29 cellular contexts compared by ENCODE assay signal in genomic region chr15:87608238-87609028, GRCh38.
"Had no signal": no experiment of that assay in that cellular context is flagged by ENCODE, and none has a peak within 500 bp of the region (broad histone marks: within the 10 kb centered on the region; RNA-seq: fewer than 3 reads in every experiment).

No MANE protein-coding gene starts in this region.

- DNase-seq: activated CD4-positive, alpha-beta T cell treated with anti-CD3 and anti-CD28 coated beads for 4 hours; activated CD4-positive, alpha-beta T cell treated with anti-CD3 and anti-CD28 coated beads, Interleukin-2, amount 50 U/mL, for 4 hours; activated naive CD4-positive, alpha-beta T cell; activated T-cell treated with anti-CD3 and anti-CD28 coated beads for 4 hours; activated T-cell treated with anti-CD3 and anti-CD28 coated beads, Interleukin-2, amount 50 U/mL, for 72 hours; anterior cingulate cortex; brain microvascular endothelial cell; central memory CD4-positive, alpha-beta T cell; endodermal cell; esophagus squamous epithelium; gastrocnemius medialis; glutamatergic neuron; hippocampal formation; left colon; midbrain; naive thymus-derived CD4-positive, alpha-beta T cell; nucleus accumbens; pancreas; retina; sigmoid colon; small intestine; stimulated activated CD4-positive, alpha-beta T cell treated with anti-CD3 and anti-CD28 coated beads, Interleukin-1b, Interleukin-23, amount 100 ng/mL, for 48 hours; stimulated activated CD4-positive, alpha-beta T cell treated with anti-CD3 and anti-CD28 coated beads, Interleukin-4, amount 100 ng/mL, for 4 hours; stimulated activated CD8-positive, alpha-beta memory T cell treated with anti-CD3 and anti-CD28 coated beads, Interleukin-4, amount 100 ng/mL, for 48 hours; T1000 had no signal

- H3K27ac ChIP-seq: gastrocnemius medialis, pancreas, prostate gland, sigmoid colon, suprapubic skin had no signal

- H3K4me3 ChIP-seq: esophagus squamous epithelium, gastrocnemius medialis, pancreas, prostate gland, sigmoid colon, suprapubic skin, tibial nerve had no signal

- H3K27me3 ChIP-seq: brain microvascular endothelial cell, esophagus squamous epithelium, gastrocnemius medialis, sigmoid colon, suprapubic skin, tibial nerve had no signal

- H3K36me3 ChIP-seq: brain microvascular endothelial cell, esophagus squamous epithelium, gastrocnemius medialis, pancreas, prostate gland, sigmoid colon, suprapubic skin, tibial nerve had no signal

- H3K9me3 ChIP-seq: esophagus squamous epithelium, gastrocnemius medialis, pancreas, prostate gland, sigmoid colon, suprapubic skin, tibial nerve had no signal

- H3K4me1 ChIP-seq: gastrocnemius medialis, pancreas, prostate gland had no signal

- ATAC-seq: activated T-cell treated with anti-CD3 and anti-CD28 coated beads, Interleukin-2, amount 50 U/mL, for 72 hours; left colon; naive thymus-derived CD4-positive, alpha-beta T cell; pancreas; stimulated activated memory B cell treated with anti-CD40 and anti-IgM and Interleukin-4, amounts not matched to agents 10 μg/mL and 1 μg/mL and 100 μg/mL, for 72 hours had no signal
